In genomic region chr5:43482490-43483064, GRCh38 we compare ENCODE assay signal across 8 cellular contexts. TPM values are rescaled to one million over a fixed set of nuclear protein-coding genes. Genes with fewer than 3 reads are reported as not detected.
DNase-seq lines count a peak whose midpoint lies in the region; ATAC-seq, FAIRE-seq and TF ChIP-seq lines count a peak whose summit lies in the region.

No MANE protein-coding gene starts in this region.

- dilution Hi-C loops in endothelial cell of umbilical vein (cut with MboI; ENCODE audit: extremely low pct_ligation_motif_present, low sequenced_read_pairs) = no loop called here

- H3K4me1 ChIP-seq in OCI-LY1 (ENCODE audit: insufficient read depth, low read length, severe bottlenecking) (peaks cover 27% of the 10 kb centered on the region), endothelial cell of umbilical vein (ENCODE audit: control insufficient read depth, extremely low read depth, insufficient read depth, low read length) (peaks cover 14% of the 10 kb centered on the region), parathyroid adenoma (peaks cover 10% of the 10 kb centered on the region)

- no TSS peak for BruUV-seq in endothelial cell of umbilical vein (replicated peaks; lab: Mats Ljungman, UMichigan)

- H3K9me2 ChIP-seq in OCI-LY1 (ENCODE audit: low read depth, low read length) = no peaks in the 10 kb centered on the region

- POLR2A ChIA-PET in GM10248 (lab: Yijun Ruan, JAX) (no interaction called here), endothelial cell of umbilical vein (lab: Charles Lee) (no interaction called here)

- H4K20me1 ChIP-seq in OCI-LY1 (ENCODE audit: insufficient read depth, low read length) = no peaks in the 10 kb centered on the region
- H4K20me1 ChIP-seq in endothelial cell of umbilical vein (replicated peaks; ENCODE audit: control insufficient read depth, extremely low read depth, insufficient read depth, low read length) = no peaks in the 10 kb centered on the region

- peak overlapping the region; percentile 92 for H3K27ac ChIP-seq in OCI-LY1 (ENCODE audit: low read depth, low read length, poor library complexity, severe bottlenecking)
- peak overlapping the region; percentile 77 for H3K27ac ChIP-seq in endothelial cell of umbilical vein (ENCODE audit: insufficient read depth, low read depth, low read length)
- no peak overlapping the region for H3K27ac ChIP-seq in parathyroid adenoma

- H3K9ac ChIP-seq in OCI-LY1 (ENCODE audit: low read length) = peak overlapping the region; percentile 85
- peak overlapping the region; percentile 87 for H3K9ac ChIP-seq in endothelial cell of umbilical vein (replicated peaks; ENCODE audit: extremely low read depth, insufficient read depth, low read length)
- no peak overlapping the region for H3K9ac ChIP-seq in parathyroid adenoma

- H3K36me3 ChIP-seq in OCI-LY1 (ENCODE audit: insufficient read depth, low read length) = peaks cover under 1% of the 10 kb centered on the region; the same call in 1 of the 2 replicates
- no peaks in the 10 kb centered on the region for H3K36me3 ChIP-seq in endothelial cell of umbilical vein (ENCODE audit: control insufficient read depth in 2 of 2, extremely low read depth in 1 of 2, insufficient read depth in 2 of 2, low read length in 2 of 2)
- no peaks in the 10 kb centered on the region for H3K36me3 ChIP-seq in parathyroid adenoma (ENCODE audit: control insufficient read depth, insufficient read depth, low read length)

- DNase-seq in GM10248 (ENCODE audit: extremely low spot score) = peak; percentile 15
- no peak for DNase-seq in endothelial cell of umbilical vein (ENCODE audit: low read depth, low spot score)
- no peak for DNase-seq in HK-2 (ENCODE audit: unreplicated experiment)
- no peak for DNase-seq in GM10266 (ENCODE audit: extremely low spot score)
- DNase-seq in posterior vena cava (ENCODE audit: low spot score) = no peak

- CTCF ChIA-PET in GM10248 (lab: Yijun Ruan, JAX) = no interaction called here
- CTCF ChIA-PET in endothelial cell of umbilical vein (lab: Charles Lee) = no interaction called here

- H2AFZ ChIP-seq in OCI-LY1 (ENCODE audit: low read length) = no peak overlapping the region
- H2AFZ ChIP-seq in endothelial cell of umbilical vein (ENCODE audit: low read depth, low read length) = no peak overlapping the region
- H2AFZ ChIP-seq in parathyroid adenoma = peak overlapping the region; percentile 91

- no peak for ATAC-seq in GM21529 (IDR thresholded peaks at IDR 0.05; ENCODE audit: unreplicated experiment)

- TF ChIP-seq POLR2A in endothelial cell of umbilical vein (IDR thresholded peaks at IDR 0.05; ENCODE audit: low read depth, low read length) = no peak

- intact Hi-C loops in endothelial cell of umbilical vein (cut with micrococcal nuclease) = loop anchor here (1.0 to 10.0 kb wide), 6 partner anchors 169 to 1558 kb away; partner anchors contain the start of genes FBXO4, HMGCS1 and ZNF131
- intact Hi-C loops in posterior vena cava (cut with DNase I) = no loop called here

- no peaks in the 10 kb centered on the region for H3K9me3 ChIP-seq in OCI-LY1 (ENCODE audit: low read length)
- H3K9me3 ChIP-seq in endothelial cell of umbilical vein (replicated peaks; ENCODE audit: control insufficient read depth, insufficient read depth, low read length) = no peaks in the 10 kb centered on the region
- no peaks in the 10 kb centered on the region for H3K9me3 ChIP-seq in parathyroid adenoma (ENCODE audit: control insufficient read depth, low read length)

- H3F3A ChIP-seq in OCI-LY1 (ENCODE audit: insufficient read depth, low read length) = peaks cover 4% of the 10 kb centered on the region; the same call in 1 of the 2 replicates

- H3K9me1 ChIP-seq in endothelial cell of umbilical vein (replicated peaks; ENCODE audit: control insufficient read depth, extremely low read depth, insufficient read depth, low read length) = no peaks in the 10 kb centered on the region

- H3K27me3 ChIP-seq in OCI-LY1 (ENCODE audit: insufficient read depth, low read length) = no peaks in the 10 kb centered on the region
- no peaks in the 10 kb centered on the region for H3K27me3 ChIP-seq in endothelial cell of umbilical vein (ENCODE audit: control insufficient read depth in 2 of 2, insufficient read depth in 2 of 2, low read length in 2 of 2)
- H3K27me3 ChIP-seq in parathyroid adenoma (ENCODE audit: control insufficient read depth, insufficient read depth, low read length) = no peaks in the 10 kb centered on the region

- no peak for TF ChIP-seq CTCF in GM10248 (IDR thresholded peaks at IDR 0.05; ENCODE audit: control extremely low read depth, extremely low read depth, low read depth, missing control alignments)
- TF ChIP-seq CTCF in OCI-LY1 (IDR thresholded peaks at IDR 0.05; ENCODE audit: low read length) = no peak
- no peak for TF ChIP-seq CTCF in endothelial cell of umbilical vein (IDR thresholded peaks at IDR 0.05; ENCODE audit: extremely low read depth in 1 of 2, insufficient read depth in 1 of 2, low read depth in 1 of 2, low read length in 2 of 2)
- no peak for TF ChIP-seq CTCF in parathyroid adenoma (IDR thresholded peaks at IDR 0.05)
- no peak for TF ChIP-seq CTCF in GM10266 (IDR thresholded peaks at IDR 0.05; ENCODE audit: control insufficient read depth, insufficient read depth, low read depth, missing control alignments)

- peak overlapping the region; percentile 75 for H3K4me3 ChIP-seq in OCI-LY1 (ENCODE audit: low read depth, low read length, poor library complexity, severe bottlenecking)
- peak overlapping the region; percentile 57 to 97 (median 64) for H3K4me3 ChIP-seq in endothelial cell of umbilical vein (replicated peaks in 1 of 3; ENCODE audit: insufficient read depth in 1 of 3, low read depth in 1 of 3, low read length in 3 of 3)
- peak overlapping the region; percentile 73 for H3K4me3 ChIP-seq in parathyroid adenoma (ENCODE audit: low read depth, low read length)

- H3K79me2 ChIP-seq in OCI-LY1 (ENCODE audit: insufficient read depth, low read length) = peaks cover 11% of the 10 kb centered on the region; the same call in 1 of the 2 replicates
- peaks cover 12% of the 10 kb centered on the region for H3K79me2 ChIP-seq in endothelial cell of umbilical vein (ENCODE audit: control insufficient read depth, insufficient read depth, low read length)
- H3K79me2 ChIP-seq in parathyroid adenoma = no peaks in the 10 kb centered on the region

- H3K4me2 ChIP-seq in OCI-LY1 (ENCODE audit: low read length) = peak overlapping the region; percentile 78
- peak overlapping the region; percentile 95 for H3K4me2 ChIP-seq in endothelial cell of umbilical vein (ENCODE audit: insufficient read depth, low read length)
- H3K4me2 ChIP-seq in parathyroid adenoma (ENCODE audit: low read length) = peak overlapping the region; percentile 72

- peak; percentile 43 for FAIRE-seq in endothelial cell of umbilical vein (lab: Jason Lieb, UNC)

TF ChIP-seq in endothelial cell of umbilical vein, 7 proteins besides CTCF, POLR2A, EP300 and RAD21:
- TF ChIP-seq JUN (IDR thresholded peaks at IDR 0.05; ENCODE audit: borderline replicate concordance, insufficient read depth, insufficient read length, low read depth) (no peak), FOS (IDR thresholded peaks at IDR 0.05; ENCODE audit: borderline replicate concordance, insufficient read depth, low read length) (no peak), MAX (IDR thresholded peaks at IDR 0.05; ENCODE audit: insufficient read depth, insufficient read length) (no peak), POLR2AphosphoS5 (IDR thresholded peaks at IDR 0.05; ENCODE audit: insufficient read depth, low read depth, low read length) (no peak), MYC (IDR thresholded peaks at IDR 0.05; ENCODE audit: low read depth, low read length) (no peak), EZH2 (IDR thresholded peaks at IDR 0.05; ENCODE audit: borderline replicate concordance, low read depth, low read length, severe bottlenecking) (no peak), GATA2 (IDR thresholded peaks at IDR 0.05; ENCODE audit: insufficient read depth, insufficient read length, low read depth, low read length) (no peak)

RNA-seq across cellular contexts. Expression of gene TMEM267, which starts 1.1 kb away (rescaled TPM):
- 8.6 and 11.6 TPM in 2 replicates for total RNA-seq in endothelial cell of umbilical vein
- polyA plus RNA-seq in endothelial cell of umbilical vein = 4.9 and 5.4 TPM in 2 replicates
- polyA plus RNA-seq in endothelial cell of umbilical vein (2011; cell fraction: cytosol; rRNA removed) = 5.8 and 6.4 TPM in 2 replicates
- 10.9 and 12.9 TPM in 2 replicates for polyA plus RNA-seq in endothelial cell of umbilical vein (2011; cell fraction: nucleus; rRNA removed)
- polyA plus RNA-seq in endothelial cell of umbilical vein (2012) = 14.3 and 19.6 TPM in 2 replicates
- polyA minus RNA-seq in endothelial cell of umbilical vein = 12.6 and 23.3 TPM in 2 replicates
- 8.8 TPM for polyA minus RNA-seq in endothelial cell of umbilical vein (2011; cell fraction: cytosol; rRNA and poly(A)+ RNA removed)
- 6.1 and 9.2 TPM in 2 replicates for polyA minus RNA-seq in endothelial cell of umbilical vein (2011; cell fraction: nucleus; rRNA and poly(A)+ RNA removed)
- 10 to 100 TPM; 13.2 to 14.6 TPM for total RNA-seq in posterior vena cava

RNA-seq across cellular contexts. Expression of gene C5orf34, which starts 32.4 kb away (rescaled TPM):
- total RNA-seq in endothelial cell of umbilical vein (5.0 and 6.5 TPM in 2 replicates), posterior vena cava (1 to 10 TPM; 1.5 to 2.3 TPM)
- 2.1 and 2.2 TPM in 2 replicates for polyA plus RNA-seq in endothelial cell of umbilical vein
- polyA plus RNA-seq in endothelial cell of umbilical vein (2011; cell fraction: cytosol; rRNA removed) = 2.8 and 3.7 TPM in 2 replicates
- polyA plus RNA-seq in endothelial cell of umbilical vein (2011; cell fraction: nucleus; rRNA removed) = 8.8 and 12.9 TPM in 2 replicates
- polyA plus RNA-seq in endothelial cell of umbilical vein (2012) = 2.6 and 5.3 TPM in 2 replicates
- polyA minus RNA-seq in endothelial cell of umbilical vein = 2.9 and 5.3 TPM in 2 replicates
- polyA minus RNA-seq in endothelial cell of umbilical vein (2011; cell fraction: cytosol; rRNA and poly(A)+ RNA removed) = 12.3 TPM
- polyA minus RNA-seq in endothelial cell of umbilical vein (2011; cell fraction: nucleus; rRNA and poly(A)+ RNA removed) = 4.4 and 10.0 TPM in 2 replicates
